1 cellular context compared by ENCODE assay signal in genomic region chr3:33855407-33855806, GRCh38.
A peak's percentile ranks its signal among the peaks of the same experiment; 100 is the strongest.
TF ChIP-seq lines count a peak whose summit lies in the region.

No MANE protein-coding gene starts in this region.

TF ChIP-seq in HepG2, 621 proteins besides CTCF, POLR2A, EP300 and RAD21:
- peak; percentile 74 for TF ChIP-seq MAFF (IDR thresholded peaks at IDR 0.05; ENCODE audit: low read depth, low read length)
- peak; percentile 58 to 76 for TF ChIP-seq MAFK (conservative IDR thresholded peaks at IDR 0.05 in 1 of 2, IDR thresholded peaks at IDR 0.05 in 1 of 2; ENCODE audit: low read length in 2 of 2)
